ENCODE assay signal across 20 cellular contexts in the genomic region with DNA sequence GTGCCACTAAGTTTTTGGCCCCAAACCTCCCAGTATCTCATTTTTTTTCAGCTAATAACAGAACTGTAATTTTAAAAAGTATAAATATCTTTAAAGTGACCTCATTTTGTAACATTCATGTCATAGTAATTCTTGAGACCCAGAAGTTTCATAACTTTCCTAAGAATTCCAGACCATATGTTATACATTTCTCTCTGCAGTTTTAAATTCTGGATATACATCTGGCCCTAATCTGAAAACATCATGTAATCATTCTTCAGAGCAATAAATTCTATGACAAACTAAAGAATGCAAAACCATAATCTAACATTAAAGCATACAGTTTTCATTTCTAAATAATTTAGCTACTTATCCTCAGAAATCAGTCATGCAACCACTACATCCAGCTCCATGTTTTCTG.
DNase-seq lines count a peak whose midpoint lies in the region; ATAC-seq lines count a peak whose summit lies in the region.
"Had no signal": no experiment of that assay in that cellular context is flagged by ENCODE, and none has a peak within 500 bp of the region (broad histone marks: within the 10 kb centered on the region; RNA-seq: fewer than 3 reads in every experiment).

No MANE protein-coding gene starts in this region.

- no peak for ATAC-seq in HG03196 (IDR thresholded peaks at IDR 0.05; ENCODE audit: unreplicated experiment)
- ATAC-seq: HCT116, HepG2 had no signal

- no peak overlapping the region for H3K27ac ChIP-seq in substantia nigra (ENCODE audit: low read depth, low read length, poor library complexity, severe bottlenecking)

- peak; percentile 48 for DNase-seq in EH (ENCODE audit: low read depth)
- peak; percentile 57 for DNase-seq in HCEC 1CT
- DNase-seq in fibroblast of gingiva (ENCODE audit: low read depth) = peak; percentile 48
- DNase-seq in D341Med (ENCODE audit: low spot score) = no peak
- no peak for DNase-seq in substantia nigra (lab: John Stamatoyannopoulos, UW)
- DNase-seq in stimulated activated CD4-positive, alpha-beta T cell treated with anti-CD3 and anti-CD28 coated beads, Interleukin-2, amount 100 ng/mL, for 48 hours = no peak
- DNase-seq: CD4-positive, CD25-positive, alpha-beta regulatory T cell; COR-L47; DMS153; KG1; NCI-H1417; NCI-H187; NCI-H2107; NCI-H2227 treated with DMSO at 0.1 percent for 48 hours; NCI-H510A treated with DMSO at 0.1 percent for 48 hours; NCI-H774; Right ventricle myocardium superior had no signal

Comparison
In these comparisons a context has a peak if more than half of its experiments do, and no peak if none do; other contexts are left out.
1. DNase-seq: peak in EH (single experiment), HCEC 1CT (single experiment) and fibroblast of gingiva (single experiment); none in D341Med (single experiment), substantia nigra (0 of 49) and stimulated activated CD4-positive, alpha-beta T cell treated with anti-CD3 and anti-CD28 coated beads, Interleukin-2, amount 100 ng/mL, for 48 hours (0 of 2).